Comparison of ENCODE assay signal across 6 cellular contexts in genomic region chr1:243021365-243021764, GRCh38.
A peak's percentile ranks its signal among the peaks of the same experiment; 100 is the strongest.
DNase-seq lines count a peak whose midpoint lies in the region; ATAC-seq, FAIRE-seq and TF ChIP-seq lines count a peak whose summit lies in the region.
"Not testable (repeated sequence)": the region's sequence is repeated elsewhere in the genome, so short reads cannot be mapped to it uniquely, and the experiment has no call there.

No MANE protein-coding gene starts in this region.

- not testable (repeated sequence) for H3K27ac Mint-ChIP-seq in MCF 10A (ENCODE audit: low read depth, unreplicated experiment)

- H3K9me1 ChIP-seq in K562 (ENCODE audit: control insufficient read depth, insufficient read depth, low read length) = not testable (repeated sequence)

- H3K36me3 Mint-ChIP-seq in MCF 10A (ENCODE audit: insufficient read depth, unreplicated experiment) = not testable (repeated sequence)

- not testable (repeated sequence) for TF ChIP-seq CTCF in A549 (IDR thresholded peaks at IDR 0.05); K562 (IDR thresholded peaks at IDR 0.05 in 2 of 3, conservative IDR thresholded peaks at IDR 0.05 in 1 of 3; ENCODE audit: insufficient read depth in 2 of 3, low read depth in 1 of 3, low read length in 3 of 3)
- peak; percentile 32; the same call in 1 of the 2 replicates for TF ChIP-seq CTCF in VCaP (conservative IDR thresholded peaks at IDR 0.05)
- TF ChIP-seq CTCF in MCF 10A (IDR thresholded peaks at IDR 0.05; ENCODE audit: unreplicated experiment) = peak; percentile 8
- peak; percentile 6 for TF ChIP-seq CTCF in foreskin keratinocyte (conservative IDR thresholded peaks at IDR 0.05)
- peak; percentile 46 for TF ChIP-seq CTCF in neural cell (IDR thresholded peaks at IDR 0.05; ENCODE audit: poor library complexity, severe bottlenecking)

- not testable (repeated sequence) for H3F3A ChIP-seq in neural cell (ENCODE audit: insufficient read depth, low read length, poor library complexity, severe bottlenecking)

- CTCF ChIA-PET in A549 (lab: Yijun Ruan, JAX); K562 (lab: Yijun Ruan, JAX; ENCODE audit: low intra/inter-chr PET ratio): not testable (repeated sequence)
- CTCF ChIA-PET in MCF 10A (lab: Yijun Ruan, JAX) = interaction anchor here (0.6 to 1.3 kb wide), 5 partner anchors 552 to 1154 kb away, joined by 3 to 5 read pairs (median 4); no protein-coding TSS in a partner anchor

- DNase-seq in A549 (ENCODE audit: low read depth in 1 of 2, low spot score in 1 of 2); K562 (ENCODE audit: extremely low read depth in 1 of 4, low spot score in 3 of 4); MCF 10A (ENCODE audit: unreplicated experiment); foreskin keratinocyte: not testable (repeated sequence)

- H3K27ac ChIP-seq in A549; VCaP; K562 (ENCODE audit: extremely low read depth, low read depth, low read length); foreskin keratinocyte; neural cell (ENCODE audit: low read length): not testable (repeated sequence)

- H2AFZ ChIP-seq in K562 (ENCODE audit: low read depth, low read length); neural cell (ENCODE audit: low read depth, low read length): not testable (repeated sequence)

- POLR2A ChIA-PET in A549 (lab: Yijun Ruan, JAX); K562 (lab: Yijun Ruan, JAX); MCF 10A (lab: Yijun Ruan, JAX): not testable (repeated sequence)

- WGBS in A549 (ENCODE audit: missing lambda C conversion rate) = 14% methylated on average over 4 of the region's 4 CpGs
- WGBS in K562 (ENCODE audit: insufficient coverage, low coverage, missing lambda C conversion rate) = 0% methylated on average over 4 of the region's 4 CpGs

- BruUV-seq in K562 (replicated peaks; lab: Mats Ljungman, UMichigan); MCF 10A (replicated peaks; lab: Mats Ljungman, UMichigan): not testable (repeated sequence)

- not testable (repeated sequence) for H3K79me2 ChIP-seq in K562 (ENCODE audit: control insufficient read depth, insufficient read depth, low read length); neural cell (replicated peaks; ENCODE audit: insufficient read depth, low read length)

- FAIRE-seq in A549 (lab: Jason Lieb, UNC); K562 (lab: Jason Lieb, UNC): not testable (repeated sequence)

- H3K4me1 ChIP-seq in A549; K562 (replicated peaks in 1 of 2; ENCODE audit: control insufficient read depth in 2 of 2, insufficient read depth in 2 of 2, low read length in 2 of 2); foreskin keratinocyte: not testable (repeated sequence)

- not testable (repeated sequence) for H3K9me2 ChIP-seq in neural cell (ENCODE audit: insufficient read depth, low read length)

- not testable (repeated sequence) for H3K9me3 Mint-ChIP-seq in MCF 10A (ENCODE audit: unreplicated experiment)

- H4K20me1 ChIP-seq in K562 (replicated peaks; ENCODE audit: control insufficient read depth, insufficient read depth, low read length); neural cell (ENCODE audit: insufficient read depth): not testable (repeated sequence)

- TF ChIP-seq RAD21 in A549 (conservative IDR thresholded peaks at IDR 0.05 in 1 of 2, IDR thresholded peaks at IDR 0.05 in 1 of 2) (0 out of 5 replicates have a peak, but pooled peaks of 1 of the 2 experiments have one; percentile 3), neural cell (conservative IDR thresholded peaks at IDR 0.05) (peak; percentile 46)
- TF ChIP-seq RAD21 in K562 (CRISPR knock-in tag; conservative IDR thresholded peaks at IDR 0.05 in 1 of 2, IDR thresholded peaks at IDR 0.05 in 1 of 2) = not testable (repeated sequence)

- H3K9me3 ChIP-seq in A549; K562 (replicated peaks; ENCODE audit: control insufficient read depth, insufficient read depth, low read depth, low read length); neural cell (ENCODE audit: low read length): not testable (repeated sequence)

- not testable (repeated sequence) for H3K4me1 Mint-ChIP-seq in MCF 10A (ENCODE audit: insufficient read depth, unreplicated experiment)

- intact Hi-C loops in K562 (cut with micrococcal nuclease) (loop anchor here (10.0 kb wide), 1 partner anchor 557 kb away; no protein-coding TSS in a partner anchor), MCF 10A (cut with micrococcal nuclease) (loop anchor here (5.0 to 10.0 kb wide), 2 partner anchors 303 to 554 kb away; no protein-coding TSS in a partner anchor)

- not testable (repeated sequence) for ATAC-seq in A549, K562, foreskin keratinocyte

- in situ Hi-C loops in K562 (cut with MboI) = not testable (repeated sequence)

- TF ChIP-seq EP300 in A549 (IDR thresholded peaks at IDR 0.05); K562 (IDR thresholded peaks at IDR 0.05; ENCODE audit: low read length); neural cell (conservative IDR thresholded peaks at IDR 0.05; ENCODE audit: poor library complexity, severe bottlenecking): not testable (repeated sequence)

- H3K27me3 ChIP-seq in K562 (ENCODE audit: control insufficient read depth in 2 of 2, insufficient read depth in 2 of 2, low read length in 2 of 2); foreskin keratinocyte; neural cell (ENCODE audit: insufficient read depth, low read depth, low read length): not testable (repeated sequence)

- not testable (repeated sequence) for H3K36me3 ChIP-seq in K562 (ENCODE audit: control insufficient read depth, insufficient read depth, low read length); neural cell (ENCODE audit: insufficient read depth, low read length)

- H3K4me2 ChIP-seq in A549; K562 (ENCODE audit: insufficient read depth, low read length); neural cell (ENCODE audit: low read length): not testable (repeated sequence)

- H3K4me3 ChIP-seq in A549; K562; neural cell (ENCODE audit: low read length): not testable (repeated sequence)

- not testable (repeated sequence) for H3K9ac ChIP-seq in K562 (ENCODE audit: insufficient read depth in 1 of 2, low read depth in 2 of 2, low read length in 2 of 2); neural cell (ENCODE audit: low read length)

- H3K27me3 Mint-ChIP-seq in MCF 10A (ENCODE audit: insufficient read depth, unreplicated experiment) = not testable (repeated sequence)

- not testable (repeated sequence) for TF ChIP-seq POLR2A in A549 (IDR thresholded peaks at IDR 0.05; ENCODE audit: low read length); K562 (conservative IDR thresholded peaks at IDR 0.05)

- H3K4me3 Mint-ChIP-seq in MCF 10A (ENCODE audit: unreplicated experiment) = not testable (repeated sequence)

TF ChIP-seq in A549, 52 proteins besides CTCF, POLR2A, EP300 and RAD21:
- peak; percentile 58 for TF ChIP-seq MAFK (IDR thresholded peaks at IDR 0.05; ENCODE audit: partially characterized antibody)

TF ChIP-seq in K562, 482 proteins besides CTCF, POLR2A, EP300 and RAD21:
- TF ChIP-seq C11orf30 (IDR thresholded peaks at IDR 0.05; ENCODE audit: low read depth) = peak; percentile 22; the same call in 1 of the 2 replicates
- peak; percentile 41; the same call in 1 of the 2 replicates for TF ChIP-seq MAFG (tag; conservative IDR thresholded peaks at IDR 0.05)
- peak; percentile 54 for TF ChIP-seq ZNF316 (IDR thresholded peaks at IDR 0.05)
- peak; percentile 10; the same call in 1 of the 2 replicates for TF ChIP-seq MAFF (IDR thresholded peaks at IDR 0.05; ENCODE audit: low read length)

TF ChIP-seq in neural cell, 6 proteins besides CTCF, POLR2A, EP300 and RAD21:
- peak; percentile 44 for TF ChIP-seq SMC3 (conservative IDR thresholded peaks at IDR 0.05; ENCODE audit: poor library complexity)
